Comparison of ENCODE assay signal across 27 cellular contexts in genomic region chr7:28350610-28351009, GRCh38.
"Had no signal": no experiment of that assay in that cellular context is flagged by ENCODE, and none has a peak within 500 bp of the region (broad histone marks: within the 10 kb centered on the region; RNA-seq: fewer than 3 reads in every experiment).

No MANE protein-coding gene starts in this region.

- H3K36me3 ChIP-seq: brain microvascular endothelial cell had no signal

- DNase-seq: activated CD4-positive, alpha-beta memory T cell treated with anti-CD3 and anti-CD28 coated beads for 36 hours; activated CD4-positive, alpha-beta T cell treated with anti-CD3 and anti-CD28 coated beads for 36 hours; activated CD4-positive, alpha-beta T cell treated with anti-CD3 and anti-CD28 coated beads, Interleukin-2, amount 10 ng/mL, durations not matched to agents 24 days and 14 days; activated CD4-positive, CD25-positive, alpha-beta regulatory T cell; activated CD4-positive, CD25-positive, alpha-beta regulatory T cell treated with anti-CD3 and anti-CD28 coated beads, Interleukin-2, amount 50 U/mL, for 72 hours; activated CD8-positive, alpha-beta memory T cell treated with anti-CD3 and anti-CD28 coated beads, Interleukin-2, amount 10 ng/mL, durations not matched to agents 7 days and 5 days; activated CD8-positive, alpha-beta memory T cell treated with anti-CD3 and anti-CD28 coated beads, Interleukin-2, amount 50 U/mL, for 4 hours; activated CD8-positive, alpha-beta T cell treated with anti-CD3 and anti-CD28 coated beads, Interleukin-2, amount 10 ng/mL, durations not matched to agents 7 days and 5 days; activated gamma-delta T cell; activated naive CD4-positive, alpha-beta T cell; activated naive CD4-positive, alpha-beta T cell treated with anti-CD3 and anti-CD28 coated beads, Interleukin-2, amount 10 ng/mL, durations not matched to agents 7 days and 5 days; activated naive CD8-positive, alpha-beta T cell treated with anti-CD3 and anti-CD28 coated beads, Interleukin-2, amount 10 ng/mL, durations not matched to agents 7 days and 5 days; activated T-cell treated with anti-CD3 and anti-CD28 coated beads, Interleukin-2, amount 50 U/mL, for 1 hour; activated T-cell treated with anti-CD3 and anti-CD28 coated beads, Interleukin-2, amount 50 U/mL, for 72 hours; anterior cingulate cortex; brain microvascular endothelial cell; dorsolateral prefrontal cortex; effector memory CD4-positive, alpha-beta T cell; endodermal cell; foreskin fibroblast; head of caudate nucleus; T-helper 2 cell had no signal

- H3K27ac ChIP-seq: brain microvascular endothelial cell, coronary artery, dorsolateral prefrontal cortex had no signal

- H3K4me3 ChIP-seq: coronary artery, dorsolateral prefrontal cortex had no signal

- H3K4me3 Mint-ChIP-seq: activated CD4-positive, alpha-beta memory T cell treated with anti-CD3 and anti-CD28 coated beads for 36 hours; activated CD4-positive, alpha-beta T cell treated with anti-CD3 and anti-CD28 coated beads for 36 hours; activated CD4-positive, alpha-beta T cell treated with anti-CD3 and anti-CD28 coated beads, Interleukin-2, amount 10 ng/mL, durations not matched to agents 24 days and 14 days; activated CD8-positive, alpha-beta memory T cell treated with anti-CD3 and anti-CD28 coated beads, Interleukin-2, amount 10 ng/mL, durations not matched to agents 7 days and 5 days; activated CD8-positive, alpha-beta T cell treated with anti-CD3 and anti-CD28 coated beads, Interleukin-2, amount 10 ng/mL, durations not matched to agents 7 days and 5 days; activated naive CD4-positive, alpha-beta T cell treated with anti-CD3 and anti-CD28 coated beads, Interleukin-2, amount 10 ng/mL, durations not matched to agents 7 days and 5 days; activated naive CD8-positive, alpha-beta T cell treated with anti-CD3 and anti-CD28 coated beads, Interleukin-2, amount 10 ng/mL, durations not matched to agents 7 days and 5 days; activated T-cell treated with anti-CD3 and anti-CD28 coated beads, Interleukin-2, amount 50 U/mL, for 72 hours; central memory CD8-positive, alpha-beta T cell; dendritic cell treated with granulocyte-macrophage colony-stimulating factor and Interleukin-4, amounts not matched to agents 40 ng/mL and 50 ng/mL, for 4 days; endodermal cell had no signal

- H3K9me3 Mint-ChIP-seq: activated CD4-positive, alpha-beta memory T cell treated with anti-CD3 and anti-CD28 coated beads for 36 hours; activated naive CD4-positive, alpha-beta T cell treated with anti-CD3 and anti-CD28 coated beads, Interleukin-2, amount 10 ng/mL, durations not matched to agents 7 days and 5 days; activated naive CD4-positive, alpha-beta T cell treated with anti-CD3 and anti-CD28 coated beads, Interleukin-2, amount 50 U/mL, for 72 hours; activated naive CD8-positive, alpha-beta T cell treated with anti-CD3 and anti-CD28 coated beads, Interleukin-2, amount 10 ng/mL, durations not matched to agents 7 days and 5 days; activated T-cell treated with anti-CD3 and anti-CD28 coated beads, Interleukin-2, amount 50 U/mL, for 72 hours; central memory CD8-positive, alpha-beta T cell; dendritic cell treated with granulocyte-macrophage colony-stimulating factor and Interleukin-4, amounts not matched to agents 40 ng/mL and 50 ng/mL, for 4 days had no signal

- H3K27me3 Mint-ChIP-seq: activated CD4-positive, alpha-beta memory T cell treated with anti-CD3 and anti-CD28 coated beads for 36 hours had no signal

- H3K36me3 Mint-ChIP-seq: activated CD4-positive, alpha-beta memory T cell treated with anti-CD3 and anti-CD28 coated beads for 36 hours; activated CD8-positive, alpha-beta memory T cell treated with anti-CD3 and anti-CD28 coated beads, Interleukin-2, amount 10 ng/mL, durations not matched to agents 7 days and 5 days; activated naive CD4-positive, alpha-beta T cell treated with anti-CD3 and anti-CD28 coated beads, Interleukin-2, amount 10 ng/mL, durations not matched to agents 7 days and 5 days; activated naive CD4-positive, alpha-beta T cell treated with anti-CD3 and anti-CD28 coated beads, Interleukin-2, amount 50 U/mL, for 72 hours; activated naive CD8-positive, alpha-beta T cell treated with anti-CD3 and anti-CD28 coated beads, Interleukin-2, amount 10 ng/mL, durations not matched to agents 7 days and 5 days had no signal

- H3K27me3 ChIP-seq: brain microvascular endothelial cell, dorsolateral prefrontal cortex had no signal

- H3K27ac Mint-ChIP-seq: activated CD4-positive, alpha-beta memory T cell treated with anti-CD3 and anti-CD28 coated beads for 36 hours; activated CD4-positive, alpha-beta T cell treated with anti-CD3 and anti-CD28 coated beads for 36 hours; activated CD4-positive, alpha-beta T cell treated with anti-CD3 and anti-CD28 coated beads, Interleukin-2, amount 10 ng/mL, durations not matched to agents 24 days and 14 days; activated CD8-positive, alpha-beta memory T cell treated with anti-CD3 and anti-CD28 coated beads, Interleukin-2, amount 10 ng/mL, durations not matched to agents 7 days and 5 days; activated CD8-positive, alpha-beta T cell treated with anti-CD3 and anti-CD28 coated beads, Interleukin-2, amount 10 ng/mL, durations not matched to agents 7 days and 5 days; activated naive CD4-positive, alpha-beta T cell treated with anti-CD3 and anti-CD28 coated beads, Interleukin-2, amount 10 ng/mL, durations not matched to agents 7 days and 5 days; activated naive CD4-positive, alpha-beta T cell treated with anti-CD3 and anti-CD28 coated beads, Interleukin-2, amount 50 U/mL, for 72 hours; activated naive CD8-positive, alpha-beta T cell treated with anti-CD3 and anti-CD28 coated beads, Interleukin-2, amount 10 ng/mL, durations not matched to agents 7 days and 5 days; activated T-cell treated with anti-CD3 and anti-CD28 coated beads, Interleukin-2, amount 50 U/mL, for 72 hours; dendritic cell treated with granulocyte-macrophage colony-stimulating factor and Interleukin-4, amounts not matched to agents 40 ng/mL and 50 ng/mL, for 4 days; endodermal cell had no signal

- ATAC-seq: activated CD4-positive, alpha-beta T cell treated with anti-CD3 and anti-CD28 coated beads for 36 hours; activated CD8-positive, alpha-beta memory T cell treated with anti-CD3 and anti-CD28 coated beads, Interleukin-2, amount 10 ng/mL, durations not matched to agents 7 days and 5 days; activated CD8-positive, alpha-beta T cell treated with anti-CD3 and anti-CD28 coated beads, Interleukin-2, amount 10 ng/mL, durations not matched to agents 7 days and 5 days; activated naive CD4-positive, alpha-beta T cell treated with anti-CD3 and anti-CD28 coated beads, Interleukin-2, amount 50 U/mL, for 72 hours; activated T-cell treated with anti-CD3 and anti-CD28 coated beads, Interleukin-2, amount 50 U/mL, for 72 hours; esophagus mucosa had no signal

- H3K4me1 Mint-ChIP-seq: activated CD4-positive, alpha-beta T cell treated with anti-CD3 and anti-CD28 coated beads for 36 hours; activated CD4-positive, alpha-beta T cell treated with anti-CD3 and anti-CD28 coated beads, Interleukin-2, amount 10 ng/mL, durations not matched to agents 24 days and 14 days; activated CD8-positive, alpha-beta memory T cell treated with anti-CD3 and anti-CD28 coated beads, Interleukin-2, amount 10 ng/mL, durations not matched to agents 7 days and 5 days; activated naive CD4-positive, alpha-beta T cell treated with anti-CD3 and anti-CD28 coated beads, Interleukin-2, amount 10 ng/mL, durations not matched to agents 7 days and 5 days; activated naive CD8-positive, alpha-beta T cell treated with anti-CD3 and anti-CD28 coated beads, Interleukin-2, amount 10 ng/mL, durations not matched to agents 7 days and 5 days; central memory CD8-positive, alpha-beta T cell; endodermal cell had no signal
